In genomic region chr5:141814064-141814982, GRCh38 we compare ENCODE assay signal across 8 cellular contexts.
DNase-seq lines count a peak whose midpoint lies in the region; ATAC-seq and TF ChIP-seq lines count a peak whose summit lies in the region.

No MANE protein-coding gene starts in this region.

- no peaks in the 10 kb centered on the region for H3K4me1 ChIP-seq in breast epithelium
- no peaks in the 10 kb centered on the region for H3K4me1 ChIP-seq in prostate gland (replicated peaks)

- peaks cover 4% of the 10 kb centered on the region for H3K27me3 Mint-ChIP-seq in MCF 10A (ENCODE audit: insufficient read depth, unreplicated experiment)
- peaks cover 48% of the 10 kb centered on the region for H3K27me3 Mint-ChIP-seq in activated T-cell treated with anti-CD3 and anti-CD28 coated beads, Interleukin-2, amount 50 U/mL, for 4 hours (ENCODE audit: low read depth)

- H3K27me3 ChIP-seq in breast epithelium (no peaks in the 10 kb centered on the region), prostate gland (replicated peaks; ENCODE audit: insufficient read depth) (no peaks in the 10 kb centered on the region)

- no peak overlapping the region for H3K27ac ChIP-seq in breast epithelium
- H3K27ac ChIP-seq in prostate gland, result no peak overlapping the region

- POLR2A ChIA-PET in MCF 10A (lab: Yijun Ruan, JAX), result interaction anchor here (1.5 kb wide), 1 partner anchor 30 kb away, joined by 3 read pairs; no protein-coding TSS in a partner anchor

- peak; percentile 31 to 60 for ATAC-seq in activated T-cell treated with anti-CD3 and anti-CD28 coated beads, Interleukin-2, amount 50 U/mL, for 4 hours
- ATAC-seq in HG03520 (IDR thresholded peaks at IDR 0.05; ENCODE audit: unreplicated experiment), result no peak
- no peak for ATAC-seq in HG02588 (IDR thresholded peaks at IDR 0.05; ENCODE audit: unreplicated experiment)

- H3K4me1 Mint-ChIP-seq in MCF 10A (ENCODE audit: insufficient read depth, unreplicated experiment), result no peaks in the 10 kb centered on the region
- no peaks in the 10 kb centered on the region for H3K4me1 Mint-ChIP-seq in activated T-cell treated with anti-CD3 and anti-CD28 coated beads, Interleukin-2, amount 50 U/mL, for 4 hours (ENCODE audit: low read depth)

- DNase-seq in MCF 10A (ENCODE audit: unreplicated experiment), result peak; percentile 86
- DNase-seq in breast epithelium (ENCODE audit: low spot score in 2 of 2), result no peak
- DNase-seq in NCI-H526 treated with DMSO at 0.1 percent for 48 hours (lab: John Stamatoyannopoulos, UW), result peak; percentile 16
- peak; percentile 33 for DNase-seq in activated T-cell treated with anti-CD3 and anti-CD28 coated beads, Interleukin-2, amount 50 U/mL, for 4 hours
- DNase-seq in globus pallidus (ENCODE audit: low spot score), result peak; percentile 35
- no peak for DNase-seq in prostate gland (ENCODE audit: low spot score)

- TF ChIP-seq POLR2A in breast epithelium (IDR thresholded peaks at IDR 0.05) (no peak), prostate gland (IDR thresholded peaks at IDR 0.05) (no peak)

- CTCF ChIA-PET in MCF 10A (lab: Yijun Ruan, JAX), result interaction anchor here (0.5 to 6.8 kb wide), 27 partner anchors 8 to 495 kb away, joined by 3 to 66 read pairs (median 4); partner anchors contain the start of gene PCDH1

- TF ChIP-seq CTCF in MCF 10A (IDR thresholded peaks at IDR 0.05; ENCODE audit: unreplicated experiment), result peak; percentile 87
- no peak for TF ChIP-seq CTCF in breast epithelium (IDR thresholded peaks at IDR 0.05)
- peak in 3 of 4 experiments; percentile 11 to 38 (median 29) for TF ChIP-seq CTCF in prostate gland (IDR thresholded peaks at IDR 0.05)

- H3K9me3 ChIP-seq in breast epithelium (no peaks in the 10 kb centered on the region), prostate gland (no peaks in the 10 kb centered on the region)

- no peak overlapping the region for H3K4me3 ChIP-seq in breast epithelium
- no peak overlapping the region for H3K4me3 ChIP-seq in prostate gland

- no peaks in the 10 kb centered on the region for H3K9me3 Mint-ChIP-seq in MCF 10A (ENCODE audit: unreplicated experiment)
- H3K9me3 Mint-ChIP-seq in activated T-cell treated with anti-CD3 and anti-CD28 coated beads, Interleukin-2, amount 50 U/mL, for 4 hours, result no peaks in the 10 kb centered on the region

- H3K27ac Mint-ChIP-seq in MCF 10A (ENCODE audit: low read depth, unreplicated experiment), result no peak overlapping the region

- no peak overlapping the region for H3K4me3 Mint-ChIP-seq in MCF 10A (ENCODE audit: unreplicated experiment)
- no peak overlapping the region for H3K4me3 Mint-ChIP-seq in activated T-cell treated with anti-CD3 and anti-CD28 coated beads, Interleukin-2, amount 50 U/mL, for 4 hours

- intact Hi-C loops in MCF 10A (cut with micrococcal nuclease) (loop anchor here (1.0 to 10.0 kb wide), 6 partner anchors 57 to 150 kb away; partner anchors contain the start of gene RNF14), breast epithelium (cut with DNase I; ENCODE audit: low total_unique reads) (no loop called here), prostate gland (cut with DNase I) (no loop called here)

- 62% methylated on average over 9 of the region's 9 CpGs for WGBS in prostate gland

- no peaks in the 10 kb centered on the region for H3K36me3 ChIP-seq in breast epithelium
- no peaks in the 10 kb centered on the region for H3K36me3 ChIP-seq in prostate gland

- no peaks in the 10 kb centered on the region for H3K36me3 Mint-ChIP-seq in MCF 10A (ENCODE audit: insufficient read depth, unreplicated experiment)
- H3K36me3 Mint-ChIP-seq in activated T-cell treated with anti-CD3 and anti-CD28 coated beads, Interleukin-2, amount 50 U/mL, for 4 hours (ENCODE audit: insufficient read depth), result no peaks in the 10 kb centered on the region

- BruUV-seq in MCF 10A (replicated peaks; lab: Mats Ljungman, UMichigan), result no TSS peak

Comparison
In these comparisons a context has a peak if more than half of its experiments do, and no peak if none do; other contexts are left out.
1. DNase-seq: peak in MCF 10A (single experiment), NCI-H526 treated with DMSO at 0.1 percent for 48 hours (single experiment), activated T-cell treated with anti-CD3 and anti-CD28 coated beads, Interleukin-2, amount 50 U/mL, for 4 hours (single experiment) and globus pallidus (single experiment); none in breast epithelium (0 of 2) and prostate gland (single experiment).
2. CTCF ChIP-seq: peak in MCF 10A (single experiment) and prostate gland (3 of 4); none in breast epithelium (0 of 3).
3. ATAC-seq: peak in activated T-cell treated with anti-CD3 and anti-CD28 coated beads, Interleukin-2, amount 50 U/mL, for 4 hours (2 of 2); none in HG03520 (single experiment) and HG02588 (single experiment).